ENCODE assay signal across 10 cellular contexts in the genomic region with DNA sequence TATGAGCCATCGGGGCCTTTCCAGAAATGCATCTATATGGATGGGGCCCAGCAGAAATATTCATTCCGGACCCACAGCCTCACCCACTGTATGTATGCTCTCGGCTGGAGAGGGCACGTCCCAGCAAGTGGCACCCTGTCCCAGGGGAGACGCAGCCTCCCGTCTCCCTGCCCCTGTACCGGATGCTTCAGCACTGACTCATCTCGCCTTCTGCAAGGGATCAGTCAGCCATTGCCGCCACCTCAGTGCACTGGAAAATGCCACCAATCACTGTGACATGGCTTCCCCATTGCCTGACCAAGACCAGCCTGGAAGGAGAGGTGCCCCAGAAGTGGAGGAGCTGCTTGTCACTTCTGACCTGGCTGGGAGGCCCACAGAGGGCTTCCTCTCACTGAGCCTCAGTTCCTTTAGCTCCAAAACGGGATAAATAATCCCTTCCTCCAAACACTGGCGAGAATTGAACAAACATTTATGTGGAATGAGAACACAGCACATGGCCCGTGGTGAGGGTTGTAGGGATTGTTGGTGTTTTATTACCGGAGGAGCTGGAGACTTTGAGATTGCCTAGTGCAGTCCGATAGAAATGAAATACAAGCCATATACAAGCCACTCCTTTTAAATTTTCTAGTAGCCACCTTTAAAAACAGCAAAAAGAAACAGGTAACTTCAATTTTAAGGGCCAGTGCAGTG. TPM values are rescaled to one million over a fixed set of nuclear protein-coding genes. Genes with fewer than 3 reads are reported as not detected.
DNase-seq lines count a peak whose midpoint lies in the region; TF ChIP-seq lines count a peak whose summit lies in the region.
"Had no signal": no experiment of that assay in that cellular context is flagged by ENCODE, and none has a peak within 500 bp of the region (broad histone marks: within the 10 kb centered on the region; RNA-seq: fewer than 3 reads in every experiment).

No MANE protein-coding gene starts in this region.

- 29% methylated on average over 13 of the region's 14 CpGs for WGBS in mammary epithelial cell (ENCODE audit: low coverage, missing lambda C conversion rate)

- peak overlapping the region; percentile 7 for H3K4me2 ChIP-seq in mammary epithelial cell (ENCODE audit: insufficient read depth, low read depth, low read length)

- H3K4me1 ChIP-seq in mammary epithelial cell (ENCODE audit: insufficient read depth, low read length): peaks cover 54% of the 10 kb centered on the region

- H3K79me2 ChIP-seq in mammary epithelial cell (ENCODE audit: insufficient read depth, low read length): no peaks in the 10 kb centered on the region

- H3K36me3 ChIP-seq in mammary epithelial cell (ENCODE audit: insufficient read depth, low read length): no peaks in the 10 kb centered on the region
- H3K36me3 ChIP-seq: gastrocnemius medialis had no signal

- CTCF ChIA-PET in AG04449 (lab: Yijun Ruan, JAX) (interaction anchor here (1.1 to 5.0 kb wide), 6 partner anchors 9 to 171 kb away, joined by 3 to 50 read pairs (median 14); a partner anchor contains a TSS), mammary epithelial cell (lab: Charles Lee; ENCODE audit: low non-redundant PET) (no interaction called here)

- dilution Hi-C loops in mammary epithelial cell (cut with HindIII; ENCODE audit: low sequenced_read_pairs): loop anchor here (5.0 kb wide), 1 partner anchor 67 kb away; no protein-coding TSS in a partner anchor

- H3K9me3 ChIP-seq in mammary epithelial cell (replicated peaks; ENCODE audit: insufficient read depth, low read length): no peaks in the 10 kb centered on the region
- H3K9me3 ChIP-seq: gastrocnemius medialis had no signal

- peak overlapping the region; percentile 78 for H3K27ac ChIP-seq in mammary epithelial cell (ENCODE audit: insufficient read depth, low read depth, low read length)
- H3K27ac ChIP-seq: gastrocnemius medialis had no signal

- TF ChIP-seq CTCF in AG04449 (IDR thresholded peaks at IDR 0.05; ENCODE audit: insufficient read depth, low read length, missing control alignments): no peak
- TF ChIP-seq CTCF in mammary epithelial cell (conservative IDR thresholded peaks at IDR 0.05 in 1 of 2, IDR thresholded peaks at IDR 0.05 in 1 of 2; ENCODE audit: extremely low read depth in 1 of 2, insufficient read depth in 1 of 2, low read depth in 1 of 2, low read length in 2 of 2): peak in 1 of 2 donors; percentile 12

- no peaks in the 10 kb centered on the region for H4K20me1 ChIP-seq in mammary epithelial cell (ENCODE audit: insufficient read depth, low read length)

- in situ Hi-C loops in mammary epithelial cell (cut with MboI; ENCODE audit: low sequenced_read_pairs in 2 of 2): loop anchor here in 1 of 2 donors (25.0 kb wide), 1 partner anchor 542 kb away; no protein-coding TSS in a partner anchor

- no peak overlapping the region for H3K4me3 ChIP-seq in AG04449 (ENCODE audit: low read depth, low read length)
- no peak overlapping the region for H3K4me3 ChIP-seq in mammary epithelial cell (replicated peaks in 1 of 3; ENCODE audit: insufficient read depth in 1 of 3, low read depth in 2 of 3, low read length in 3 of 3)
- H3K4me3 ChIP-seq: gastrocnemius medialis had no signal

- intact Hi-C loops in mammary epithelial cell (cut with micrococcal nuclease): loop anchor here (2.0 to 5.0 kb wide), 2 partner anchors 32 to 57 kb away; no protein-coding TSS in a partner anchor

- POLR2A ChIA-PET in AG04449 (lab: Yijun Ruan, JAX): no interaction called here

- DNase-seq in AG04449 (ENCODE audit: low read depth, low spot score) (peak; percentile 64), HPDE6-E6E7 (ENCODE audit: extremely low spot score) (peak; percentile 79), mammary epithelial cell (peak; percentile 88), mesenteric fat pad (ENCODE audit: low spot score) (peak; percentile 67), NCI-H524 treated with DMSO at 0.1 percent for 48 hours (lab: John Stamatoyannopoulos, UW) (no peak), NCI-H128 (lab: John Stamatoyannopoulos, UW; ENCODE audit: unreplicated experiment) (no peak), medulla oblongata (ENCODE audit: extremely low spot score) (no peak)
- DNase-seq in effector CD4-positive, alpha-beta T cell: no peak

- BruUV-seq in mammary epithelial cell (replicated peaks; lab: Mats Ljungman, UMichigan): no TSS peak

- H3K27me3 ChIP-seq in mammary epithelial cell (ENCODE audit: insufficient read depth, low read length): no peaks in the 10 kb centered on the region
- H3K27me3 ChIP-seq: gastrocnemius medialis had no signal

- H2AFZ ChIP-seq in mammary epithelial cell (ENCODE audit: low read depth, low read length): peak overlapping the region; percentile 50

- H3K9ac ChIP-seq in mammary epithelial cell (ENCODE audit: insufficient read depth, low read length): peak overlapping the region; percentile 18

RNA-seq across cellular contexts. Expression of a gene that starts 43.9 kb away (rescaled TPM):
- total RNA-seq in mammary epithelial cell (not detected), mesenteric fat pad (0.64 TPM)
- polyA plus RNA-seq in mammary epithelial cell: not detected
- not detected for polyA minus RNA-seq in mammary epithelial cell
- total RNA-seq: natural killer cell treated with Interleukin-12 subunit alpha and Interleukin-12 subunit beta and Interleukin-15 and Interleukin-18, amount 100 ng/mL, for 72 hours had no signal

RNA-seq across cellular contexts. Expression of a gene that starts 50.6 kb away (rescaled TPM):
- total RNA-seq in mammary epithelial cell: not detected
- not detected for polyA plus RNA-seq in mammary epithelial cell
- polyA minus RNA-seq in mammary epithelial cell: not detected
- total RNA-seq in mesenteric fat pad: not detected
- total RNA-seq: natural killer cell treated with Interleukin-12 subunit alpha and Interleukin-12 subunit beta and Interleukin-15 and Interleukin-18, amount 100 ng/mL, for 72 hours had no signal

Comparison
In these comparisons a context has a peak if more than half of its experiments do, and no peak if none do; other contexts are left out.
1. DNase-seq: peak in AG04449 (single experiment), HPDE6-E6E7 (single experiment), mammary epithelial cell (single experiment) and mesenteric fat pad (single experiment); none in NCI-H524 treated with DMSO at 0.1 percent for 48 hours (single experiment), NCI-H128 (single experiment), effector CD4-positive, alpha-beta T cell (single experiment) and medulla oblongata (single experiment).